Comparison of ENCODE assay signal across 9 cellular contexts in the genomic region with DNA sequence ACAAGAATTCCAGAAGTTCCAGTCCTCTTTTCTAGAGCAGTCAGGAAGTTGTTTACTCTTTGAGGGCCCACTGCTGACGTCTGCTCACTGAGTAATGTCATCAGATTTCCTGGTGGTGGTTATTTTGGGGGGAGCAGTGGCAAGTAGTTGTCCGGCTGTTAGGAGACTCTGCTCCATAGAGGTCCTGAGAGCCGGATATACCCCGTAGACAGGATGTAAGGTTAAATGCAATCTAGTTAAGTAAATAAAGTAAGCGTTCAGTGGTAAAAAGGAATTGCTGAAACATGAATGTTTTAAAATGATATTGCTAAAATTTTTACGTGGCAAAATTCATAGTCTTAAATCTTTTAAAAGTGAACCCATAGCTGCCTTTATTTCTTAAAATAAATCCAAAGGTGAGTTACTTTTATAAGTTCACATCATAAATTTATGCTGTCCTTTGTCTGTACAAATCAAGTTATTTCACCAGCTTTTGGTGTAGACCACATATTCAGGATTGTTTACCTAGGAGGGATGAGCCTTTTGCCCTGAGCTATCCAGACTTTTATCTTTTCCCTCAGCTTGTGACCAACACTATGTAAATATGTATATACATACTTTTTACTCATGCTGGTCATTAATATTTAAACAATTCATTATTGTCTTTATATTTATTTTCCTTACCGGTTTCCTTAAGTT.
DNase-seq lines count a peak whose midpoint lies in the region; TF ChIP-seq lines count a peak whose summit lies in the region.
"Had no signal": no experiment of that assay in that cellular context is flagged by ENCODE, and none has a peak within 500 bp of the region (broad histone marks: within the 10 kb centered on the region; RNA-seq: fewer than 3 reads in every experiment).

No MANE protein-coding gene starts in this region.

- no peaks in the 10 kb centered on the region for H3K9me3 Mint-ChIP-seq in activated CD4-positive, alpha-beta memory T cell treated with anti-CD3 and anti-CD28 coated beads for 36 hours

- H3K27ac ChIP-seq in SJSA1, result peak overlapping the region; percentile 55
- H3K27ac ChIP-seq: C4-2B had no signal

- DNase-seq in NCI-H510A treated with DMSO at 0.1 percent for 48 hours (lab: John Stamatoyannopoulos, UW) (peak; percentile 55), NCI-H510A (lab: John Stamatoyannopoulos, UW) (no peak), SJSA1 (ENCODE audit: low read depth in 1 of 2, low spot score in 2 of 2) (peak; percentile 76 to 82), fibroblast of villous mesenchyme (ENCODE audit: low read depth) (peak; percentile 98), retinal pigment epithelial cell (ENCODE audit: low read depth) (peak; percentile 52), NCI-H2107 treated with DMSO at 0.1 percent for 48 hours (lab: John Stamatoyannopoulos, UW; ENCODE audit: unreplicated experiment) (no peak)
- no peak for DNase-seq in activated CD4-positive, alpha-beta memory T cell treated with anti-CD3 and anti-CD28 coated beads for 36 hours
- no peak for DNase-seq in stimulated activated CD4-positive, alpha-beta T cell treated with anti-CD3 and anti-CD28 coated beads, Interleukin-4, amount 100 ng/mL, for 24 hours

- intact Hi-C loops in activated CD4-positive, alpha-beta memory T cell treated with anti-CD3 and anti-CD28 coated beads for 36 hours (cut with micrococcal nuclease), result loop anchor here (10.0 kb wide), 1 partner anchor 453 kb away; no protein-coding TSS in a partner anchor

- TF ChIP-seq CTCF in fibroblast of villous mesenchyme (IDR thresholded peaks at IDR 0.05; ENCODE audit: insufficient read depth, low read depth, low read length), result no peak
- TF ChIP-seq CTCF in retinal pigment epithelial cell (conservative IDR thresholded peaks at IDR 0.05; ENCODE audit: low read depth, low read length), result no peak

- H3K4me3 ChIP-seq in SJSA1 (no peak overlapping the region), fibroblast of villous mesenchyme (ENCODE audit: low read depth, low read length) (peak overlapping the region; percentile 7), retinal pigment epithelial cell (ENCODE audit: low read length) (no peak overlapping the region)

- H3K27ac Mint-ChIP-seq in activated CD4-positive, alpha-beta memory T cell treated with anti-CD3 and anti-CD28 coated beads for 36 hours, result no peak overlapping the region

- CTCF ChIA-PET in activated CD4-positive, alpha-beta memory T cell treated with anti-CD3 and anti-CD28 coated beads for 36 hours (lab: Charles Lee), result interaction anchor here (1.8 to 4.1 kb wide), 2 partner anchors 92 to 121 kb away, joined by 4 to 22 read pairs; no protein-coding TSS in a partner anchor

- no peaks in the 10 kb centered on the region for H3K36me3 ChIP-seq in SJSA1

- no peaks in the 10 kb centered on the region for H3K9me3 ChIP-seq in SJSA1 (replicated peaks)

- POLR2A ChIA-PET in activated CD4-positive, alpha-beta memory T cell treated with anti-CD3 and anti-CD28 coated beads for 36 hours (lab: Charles Lee), result no interaction called here

- H3K27me3 ChIP-seq in SJSA1 (replicated peaks), result no peaks in the 10 kb centered on the region

- no peaks in the 10 kb centered on the region for H3K36me3 Mint-ChIP-seq in activated CD4-positive, alpha-beta memory T cell treated with anti-CD3 and anti-CD28 coated beads for 36 hours

- H3K4me1 ChIP-seq in SJSA1 (replicated peaks), result peaks cover 20% of the 10 kb centered on the region

- no peak overlapping the region for H3K4me3 Mint-ChIP-seq in activated CD4-positive, alpha-beta memory T cell treated with anti-CD3 and anti-CD28 coated beads for 36 hours

- no peaks in the 10 kb centered on the region for H3K27me3 Mint-ChIP-seq in activated CD4-positive, alpha-beta memory T cell treated with anti-CD3 and anti-CD28 coated beads for 36 hours

- peaks cover 35% of the 10 kb centered on the region for H3K4me1 Mint-ChIP-seq in activated CD4-positive, alpha-beta memory T cell treated with anti-CD3 and anti-CD28 coated beads for 36 hours (ENCODE audit: low read depth)

Comparison
In these comparisons a context has a peak if more than half of its experiments do, and no peak if none do; other contexts are left out.
1. DNase-seq: peak in NCI-H510A treated with DMSO at 0.1 percent for 48 hours (single experiment), SJSA1 (2 of 2), fibroblast of villous mesenchyme (single experiment) and retinal pigment epithelial cell (single experiment); none in NCI-H510A (single experiment), activated CD4-positive, alpha-beta memory T cell treated with anti-CD3 and anti-CD28 coated beads for 36 hours (single experiment), stimulated activated CD4-positive, alpha-beta T cell treated with anti-CD3 and anti-CD28 coated beads, Interleukin-4, amount 100 ng/mL, for 24 hours (single experiment) and NCI-H2107 treated with DMSO at 0.1 percent for 48 hours (single experiment).